ENCODE assay signal across 9 cellular contexts in genomic region chr17:46770439-46770817, GRCh38. TPM values are rescaled to one million over a fixed set of nuclear protein-coding genes. Genes with fewer than 3 reads are reported as not detected.
DNase-seq lines count a peak whose midpoint lies in the region; ATAC-seq and TF ChIP-seq lines count a peak whose summit lies in the region.
"Had no signal": no experiment of that assay in that cellular context is flagged by ENCODE, and none has a peak within 500 bp of the region (broad histone marks: within the 10 kb centered on the region; RNA-seq: fewer than 3 reads in every experiment).

No MANE protein-coding gene starts in this region.

- H3K27ac Mint-ChIP-seq in CD8-positive, alpha-beta T cell: no peak overlapping the region
- peak overlapping the region in 2 of 3 experiments; percentile 37 to 66 for H3K27ac Mint-ChIP-seq in nephron

- H3K4me1 Mint-ChIP-seq in CD8-positive, alpha-beta T cell (ENCODE audit: low read depth): peaks cover 23% of the 10 kb centered on the region
- H3K4me1 Mint-ChIP-seq in nephron: peaks cover 9% of the 10 kb centered on the region

- H3K9ac ChIP-seq in duodenal mucosa (ENCODE audit: low read depth in 1 of 2, low read length in 2 of 2): peak overlapping the region in 1 of 2 donors; percentile 39

- H3K9me3 ChIP-seq in CD8-positive, alpha-beta T cell (ENCODE audit: low read length): no peaks in the 10 kb centered on the region
- no peaks in the 10 kb centered on the region for H3K9me3 ChIP-seq in MG63
- H3K9me3 ChIP-seq in duodenal mucosa (ENCODE audit: control insufficient read depth in 1 of 2, low read length in 2 of 2): no peaks in the 10 kb centered on the region
- H3K9me3 ChIP-seq: ascending aorta had no signal

- POLR2A ChIA-PET in CD8-positive, alpha-beta T cell (lab: Charles Lee): no interaction called here

- peak in 1 of 7 experiments; percentile 44 for DNase-seq in CD8-positive, alpha-beta T cell
- DNase-seq in MG63 (no peak), NCI-H345 treated with DMSO at 0.1 percent for 48 hours (lab: John Stamatoyannopoulos, UW; ENCODE audit: unreplicated experiment) (no peak), NCI-H2227 treated with DMSO at 0.1 percent for 48 hours (lab: John Stamatoyannopoulos, UW) (no peak)

- CTCF ChIA-PET in CD8-positive, alpha-beta T cell (lab: Charles Lee): interaction anchor here (1.0 kb wide), 1 partner anchor 16 kb away, joined by 3 read pairs; no protein-coding TSS in a partner anchor

- H3K4me1 ChIP-seq in CD8-positive, alpha-beta T cell (ENCODE audit: insufficient read depth, low read length): peaks cover 31% of the 10 kb centered on the region
- peaks cover 6 to 24% of the 10 kb centered on the region in 2 donors for H3K4me1 ChIP-seq in duodenal mucosa (ENCODE audit: control insufficient read depth in 1 of 2, insufficient read depth in 2 of 2, low read length in 2 of 2)

- peaks cover 37% of the 10 kb centered on the region for H3K27me3 Mint-ChIP-seq in CD8-positive, alpha-beta T cell (ENCODE audit: low read depth)
- peaks cover 9% of the 10 kb centered on the region for H3K27me3 Mint-ChIP-seq in nephron (ENCODE audit: low read depth)

- H3K4me3 Mint-ChIP-seq in CD8-positive, alpha-beta T cell: peak overlapping the region; percentile 61
- H3K4me3 Mint-ChIP-seq in nephron: peak overlapping the region; percentile 75 to 83 (median 80)

- H3K36me3 Mint-ChIP-seq in CD8-positive, alpha-beta T cell: no peaks in the 10 kb centered on the region
- peaks cover 4% of the 10 kb centered on the region for H3K36me3 Mint-ChIP-seq in nephron (ENCODE audit: low read depth)

- H3K27me3 ChIP-seq in CD8-positive, alpha-beta T cell (ENCODE audit: insufficient read depth, low read length): peaks cover 6% of the 10 kb centered on the region
- H3K27me3 ChIP-seq in MG63 (no peaks in the 10 kb centered on the region), duodenal mucosa (ENCODE audit: control insufficient read depth in 1 of 2, insufficient read depth in 2 of 2, low read length in 2 of 2) (peaks cover 0 to 7% of the 10 kb centered on the region in 2 donors)
- H3K27me3 ChIP-seq: ascending aorta had no signal

- H3K9me3 Mint-ChIP-seq in CD8-positive, alpha-beta T cell: no peaks in the 10 kb centered on the region
- no peaks in the 10 kb centered on the region for H3K9me3 Mint-ChIP-seq in nephron

- TF ChIP-seq CTCF in CD8-positive, alpha-beta T cell (IDR thresholded peaks at IDR 0.05): no peak
- TF ChIP-seq CTCF in nephron (IDR thresholded peaks at IDR 0.05; ENCODE audit: unreplicated experiment in 3 of 3): no peak

- ATAC-seq in CD8-positive, alpha-beta T cell: no peak
- ATAC-seq in GM19328 (IDR thresholded peaks at IDR 0.05; ENCODE audit: unreplicated experiment) (no peak), GM18868 (IDR thresholded peaks at IDR 0.05; ENCODE audit: unreplicated experiment) (no peak)

- no peak overlapping the region for H3K4me3 ChIP-seq in CD8-positive, alpha-beta T cell (ENCODE audit: low read depth, low read length)
- peak overlapping the region; percentile 44 for H3K4me3 ChIP-seq in MG63
- peak overlapping the region; percentile 51 to 55 for H3K4me3 ChIP-seq in duodenal mucosa (ENCODE audit: low read depth in 1 of 2, low read length in 2 of 2)

- H3K27ac ChIP-seq in CD8-positive, alpha-beta T cell (ENCODE audit: low read depth, low read length): no peak overlapping the region
- H3K27ac ChIP-seq in duodenal mucosa (ENCODE audit: low read depth, low read length): no peak overlapping the region
- H3K27ac ChIP-seq: ascending aorta had no signal

- H3K36me3 ChIP-seq in CD8-positive, alpha-beta T cell (ENCODE audit: insufficient read depth, low read length): no peaks in the 10 kb centered on the region
- no peaks in the 10 kb centered on the region for H3K36me3 ChIP-seq in MG63
- H3K36me3 ChIP-seq in duodenal mucosa (ENCODE audit: control insufficient read depth in 1 of 2, insufficient read depth in 2 of 2, low read length in 2 of 2): no peaks in the 10 kb centered on the region
- H3K36me3 ChIP-seq: ascending aorta had no signal

- intact Hi-C loops in CD8-positive, alpha-beta T cell (cut with DNase I, micrococcal nuclease): no loop called here

RNA-seq across cellular contexts. Expression of gene WNT3, which starts 48.1 kb away (rescaled TPM):
- total RNA-seq in CD8-positive, alpha-beta T cell: not detected
- 5.6 and 8.5 TPM in 2 replicates for total RNA-seq in MG63 (2014; rRNA removed; shearing (Covaris generic); ENCODE audit: low replicate concordance)
- total RNA-seq: ascending aorta had no signal
